ENCODE assay signal across 1 cellular context in genomic region chr1:235069577-235070563, GRCh38.
TF ChIP-seq lines count a peak whose summit lies in the region.

No MANE protein-coding gene starts in this region.

TF ChIP-seq in HepG2, 621 proteins besides CTCF, POLR2A, EP300 and RAD21 (continued from another document and continues in another):
- no peak for TF ChIP-seq CBX1 (IDR thresholded peaks at IDR 0.05; ENCODE audit: low read depth)
- 0 out of 2 replicates have a peak, but pooled peaks have one; percentile 33 for TF ChIP-seq SIN3A (IDR thresholded peaks at IDR 0.05; ENCODE audit: borderline replicate concordance, low read depth, low read length)
- no peak for TF ChIP-seq CENPX (CRISPR knock-in tag; IDR thresholded peaks at IDR 0.05)
- no peak for TF ChIP-seq ZNF343 (CRISPR knock-in tag; IDR thresholded peaks at IDR 0.05)
- TF ChIP-seq HINFP (CRISPR knock-in tag; IDR thresholded peaks at IDR 0.05; ENCODE audit: low read depth), result no peak
- peak; percentile 91 for TF ChIP-seq PRDM10 (CRISPR knock-in tag; IDR thresholded peaks at IDR 0.05; ENCODE audit: low read depth)
- TF ChIP-seq CSRNP2 (CRISPR knock-in tag; conservative IDR thresholded peaks at IDR 0.05; ENCODE audit: low read depth), result no peak
- no peak for TF ChIP-seq ZNF75D (CRISPR knock-in tag; IDR thresholded peaks at IDR 0.05; ENCODE audit: borderline replicate concordance)
- peak; percentile 22; the same call in 1 of the 2 replicates for TF ChIP-seq ZBTB49 (CRISPR knock-in tag; IDR thresholded peaks at IDR 0.05; ENCODE audit: borderline replicate concordance)
- TF ChIP-seq ZNF546 (CRISPR knock-in tag; conservative IDR thresholded peaks at IDR 0.05), result no peak
- TF ChIP-seq JUND (CRISPR knock-in tag; IDR thresholded peaks at IDR 0.05), result peak; percentile 80
- 0 out of 2 replicates have a peak, but pooled peaks have one; percentile 29 for TF ChIP-seq ZNF766 (CRISPR knock-in tag; IDR thresholded peaks at IDR 0.05; ENCODE audit: borderline replicate concordance)
- TF ChIP-seq GTF3A (CRISPR knock-in tag; conservative IDR thresholded peaks at IDR 0.05), result no peak; the same call in 1 of the 2 replicates
- TF ChIP-seq HOXA3 (CRISPR knock-in tag; IDR thresholded peaks at IDR 0.05), result peak; percentile 54
- peak; percentile 96 for TF ChIP-seq HNRNPL (IDR thresholded peaks at IDR 0.05; ENCODE audit: low read depth, low read length)
- 0 out of 2 replicates have a peak, but pooled peaks have one; percentile 5 for TF ChIP-seq ZBTB14 (CRISPR knock-in tag; IDR thresholded peaks at IDR 0.05)
- peak; percentile 92 for TF ChIP-seq NCOA2 (CRISPR knock-in tag; IDR thresholded peaks at IDR 0.05)
- peak; percentile 83 for TF ChIP-seq TBX2 (CRISPR knock-in tag; IDR thresholded peaks at IDR 0.05; ENCODE audit: borderline replicate concordance)
- peak; percentile 61; the same call in 1 of the 2 replicates for TF ChIP-seq YEATS2 (CRISPR knock-in tag; IDR thresholded peaks at IDR 0.05; ENCODE audit: borderline replicate concordance)
- 0 out of 2 replicates have a peak, but pooled peaks have one; percentile 92 for TF ChIP-seq CREBL2 (CRISPR knock-in tag; IDR thresholded peaks at IDR 0.05; ENCODE audit: borderline replicate concordance)
- peak; percentile 86 for TF ChIP-seq ZNF430 (CRISPR knock-in tag; IDR thresholded peaks at IDR 0.05)
- no peak for TF ChIP-seq MLLT10 (CRISPR knock-in tag; IDR thresholded peaks at IDR 0.05)
- TF ChIP-seq ZZZ3 (CRISPR knock-in tag; IDR thresholded peaks at IDR 0.05; ENCODE audit: borderline replicate concordance), result no peak
- 0 out of 2 replicates have a peak, but pooled peaks have one; percentile 23 for TF ChIP-seq KLF11 (CRISPR knock-in tag; IDR thresholded peaks at IDR 0.05)
- TF ChIP-seq ZBTB39 (CRISPR knock-in tag; IDR thresholded peaks at IDR 0.05), result 0 out of 2 replicates have a peak, but pooled peaks have one; percentile 59
- peak; percentile 89 for TF ChIP-seq CBX5 (CRISPR knock-in tag; IDR thresholded peaks at IDR 0.05; ENCODE audit: borderline replicate concordance)
- peak in 1 of 2 experiments; percentile 78; a peak in 2 of 4 replicates for TF ChIP-seq ATF4 (CRISPR knock-in tag; IDR thresholded peaks at IDR 0.05)
- TF ChIP-seq STAT5B (CRISPR knock-in tag; IDR thresholded peaks at IDR 0.05), result peak; percentile 78; the same call in 1 of the 2 replicates
- TF ChIP-seq NFKBIZ (CRISPR knock-in tag; IDR thresholded peaks at IDR 0.05), result no peak; the same call in 1 of the 2 replicates
- 0 out of 2 replicates have a peak, but pooled peaks have one; percentile 38 for TF ChIP-seq ZNF160 (CRISPR knock-in tag; IDR thresholded peaks at IDR 0.05)
- TF ChIP-seq PTBP1 (IDR thresholded peaks at IDR 0.05; ENCODE audit: low read depth, low read length, poor library complexity, severe bottlenecking), result no peak
- TF ChIP-seq BCLAF1 (IDR thresholded peaks at IDR 0.05), result no peak
- TF ChIP-seq TFDP1 (CRISPR knock-in tag; IDR thresholded peaks at IDR 0.05; ENCODE audit: borderline replicate concordance), result peak; percentile 73; the same call in 1 of the 2 replicates
- peak in 1 of 2 experiments; percentile 49; a peak in 1 of 4 replicates for TF ChIP-seq HMGXB4 (CRISPR knock-in tag; IDR thresholded peaks at IDR 0.05; ENCODE audit: borderline replicate concordance in 1 of 2, low read depth in 1 of 2)
- peak; percentile 65 for TF ChIP-seq GATAD1 (CRISPR knock-in tag; IDR thresholded peaks at IDR 0.05)
- no peak; the same call in 1 of the 2 replicates for TF ChIP-seq ERF (CRISPR knock-in tag; IDR thresholded peaks at IDR 0.05)
- TF ChIP-seq HHEX (CRISPR knock-in tag; IDR thresholded peaks at IDR 0.05), result no peak
- 0 out of 2 replicates have a peak, but pooled peaks have one; percentile 56 for TF ChIP-seq HES4 (CRISPR knock-in tag; IDR thresholded peaks at IDR 0.05; ENCODE audit: borderline replicate concordance)
